Comparison of ENCODE assay signal across 19 cellular contexts in the genomic region with DNA sequence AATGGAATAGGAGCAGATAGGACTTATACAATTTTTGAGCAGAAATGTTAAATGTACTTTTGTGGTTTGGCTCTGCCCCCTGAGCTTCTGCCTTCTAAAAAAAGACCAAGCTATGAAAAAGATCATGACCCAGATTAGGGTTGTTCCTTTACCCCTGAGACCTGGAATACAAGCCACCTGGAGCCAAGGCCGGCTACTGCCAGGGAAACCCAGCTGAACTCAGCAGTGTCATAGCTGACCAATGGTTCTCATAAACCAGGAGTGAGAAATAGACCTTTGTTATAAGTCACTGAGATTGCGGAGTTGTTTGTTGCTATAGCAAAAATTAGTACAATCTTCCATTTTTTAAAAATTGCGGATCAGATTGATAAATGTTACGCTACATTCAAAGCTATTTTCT.
"Had no signal": no experiment of that assay in that cellular context is flagged by ENCODE, and none has a peak within 500 bp of the region (broad histone marks: within the 10 kb centered on the region; RNA-seq: fewer than 3 reads in every experiment).

No MANE protein-coding gene starts in this region.

- H3K27me3 ChIP-seq: ascending aorta, esophagus muscularis mucosa, heart right ventricle, tibial nerve, uterus had no signal

- H3K36me3 ChIP-seq: ascending aorta, esophagus muscularis mucosa, heart right ventricle, tibial nerve, uterus had no signal

- ATAC-seq: heart right ventricle; natural killer cell treated with Interleukin-12 subunit alpha and Interleukin-12 subunit beta and Interleukin-15 and Interleukin-18, amount 100 ng/mL, for 72 hours; T-cell had no signal

- H3K4me1 Mint-ChIP-seq: activated CD4-positive, alpha-beta T cell treated with anti-CD3 and anti-CD28 coated beads, Interleukin-2, amount 10 ng/mL, durations not matched to agents 24 days and 14 days; activated naive CD4-positive, alpha-beta T cell treated with anti-CD3 and anti-CD28 coated beads, Interleukin-2, amount 10 ng/mL, durations not matched to agents 7 days and 5 days; T-cell had no signal

- DNase-seq: activated CD4-positive, alpha-beta T cell treated with anti-CD3 and anti-CD28 coated beads, Interleukin-2, amount 10 ng/mL, durations not matched to agents 24 days and 14 days; activated CD8-positive, alpha-beta memory T cell treated with anti-CD3 and anti-CD28 coated beads, Interleukin-2, amount 50 U/mL, for 4 hours; activated effector memory CD4-positive, alpha-beta T cell treated with Interleukin-2 at 50 U/mL for 16 hours; activated naive CD4-positive, alpha-beta T cell treated with anti-CD3 and anti-CD28 coated beads, Interleukin-2, amount 10 ng/mL, durations not matched to agents 7 days and 5 days; activated T-cell treated with anti-CD3 and anti-CD28 coated beads, Interleukin-2, amount 50 U/mL, for 48 hours; cerebellar nuclear complex; effector CD8-positive, alpha-beta T cell; heart right ventricle; occipital lobe; posterior cingulate gyrus; retina; T-cell; uterus had no signal

- H3K27me3 Mint-ChIP-seq: activated CD4-positive, alpha-beta T cell treated with anti-CD3 and anti-CD28 coated beads, Interleukin-2, amount 10 ng/mL, durations not matched to agents 24 days and 14 days; activated naive CD4-positive, alpha-beta T cell treated with anti-CD3 and anti-CD28 coated beads, Interleukin-2, amount 10 ng/mL, durations not matched to agents 7 days and 5 days; dendritic cell treated with granulocyte-macrophage colony-stimulating factor and Interleukin-4, amounts not matched to agents 40 ng/mL and 50 ng/mL, for 4 days; natural killer cell treated with Interleukin-12 subunit alpha and Interleukin-12 subunit beta and Interleukin-15 and Interleukin-18, amount 100 ng/mL, for 72 hours; stimulated activated naive CD8-positive, alpha-beta T cell treated with anti-CD3 and anti-CD28 coated beads, Interleukin-15, Interleukin-2, amounts not matched to agents 100 ng/mL and 50 ng/mL, for 24 hours; T-cell had no signal

- H3K9me3 ChIP-seq: ascending aorta, esophagus muscularis mucosa, tibial nerve, uterus had no signal

- H3K27ac Mint-ChIP-seq: activated CD4-positive, alpha-beta T cell treated with anti-CD3 and anti-CD28 coated beads, Interleukin-2, amount 10 ng/mL, durations not matched to agents 24 days and 14 days; activated naive CD4-positive, alpha-beta T cell treated with anti-CD3 and anti-CD28 coated beads, Interleukin-2, amount 10 ng/mL, durations not matched to agents 7 days and 5 days; dendritic cell treated with granulocyte-macrophage colony-stimulating factor and Interleukin-4, amounts not matched to agents 40 ng/mL and 50 ng/mL, for 4 days; natural killer cell treated with Interleukin-12 subunit alpha and Interleukin-12 subunit beta and Interleukin-15 and Interleukin-18, amount 100 ng/mL, for 72 hours; stimulated activated naive CD8-positive, alpha-beta T cell treated with anti-CD3 and anti-CD28 coated beads, Interleukin-15, Interleukin-2, amounts not matched to agents 100 ng/mL and 50 ng/mL, for 24 hours; T-cell had no signal

- H3K36me3 Mint-ChIP-seq: activated naive CD4-positive, alpha-beta T cell treated with anti-CD3 and anti-CD28 coated beads, Interleukin-2, amount 10 ng/mL, durations not matched to agents 7 days and 5 days; T-cell had no signal

- H3K4me1 ChIP-seq: ascending aorta, esophagus muscularis mucosa, heart right ventricle, tibial nerve, uterus had no signal

- H3K4me3 Mint-ChIP-seq: activated CD4-positive, alpha-beta T cell treated with anti-CD3 and anti-CD28 coated beads, Interleukin-2, amount 10 ng/mL, durations not matched to agents 24 days and 14 days; activated naive CD4-positive, alpha-beta T cell treated with anti-CD3 and anti-CD28 coated beads, Interleukin-2, amount 10 ng/mL, durations not matched to agents 7 days and 5 days; dendritic cell treated with granulocyte-macrophage colony-stimulating factor and Interleukin-4, amounts not matched to agents 40 ng/mL and 50 ng/mL, for 4 days; natural killer cell treated with Interleukin-12 subunit alpha and Interleukin-12 subunit beta and Interleukin-15 and Interleukin-18, amount 100 ng/mL, for 72 hours; stimulated activated naive CD8-positive, alpha-beta T cell treated with anti-CD3 and anti-CD28 coated beads, Interleukin-15, Interleukin-2, amounts not matched to agents 100 ng/mL and 50 ng/mL, for 24 hours; T-cell had no signal

- H3K27ac ChIP-seq: ascending aorta, esophagus muscularis mucosa, heart right ventricle, tibial nerve, uterus had no signal

- H3K4me3 ChIP-seq: ascending aorta, esophagus muscularis mucosa, heart right ventricle, tibial nerve, uterus had no signal
